ENCODE assay signal across 8 cellular contexts in genomic region chr17:62703269-62703775, GRCh38.
DNase-seq lines count a peak whose midpoint lies in the region; ATAC-seq and TF ChIP-seq lines count a peak whose summit lies in the region.

No MANE protein-coding gene starts in this region.

- peak overlapping the region in 6 of 8 donors; percentile 20 to 52 (median 35) for H3K4me3 Mint-ChIP-seq in CD4-positive, alpha-beta memory T cell
- peak overlapping the region; percentile 58 for H3K4me3 Mint-ChIP-seq in stimulated activated naive CD8-positive, alpha-beta T cell treated with anti-CD3 and anti-CD28 coated beads, Interleukin-15, Interleukin-2, amounts not matched to agents 100 ng/mL and 50 ng/mL, for 24 hours

- no CpG with 5 or more reads among the region's 16 CpGs for WGBS in iPS DF 6.9 (ENCODE audit: insufficient coverage, insufficient read length)

- peaks cover 0 to 1% (median 0%) of the 10 kb centered on the region in 8 donors for H3K9me3 Mint-ChIP-seq in CD4-positive, alpha-beta memory T cell
- no peaks in the 10 kb centered on the region for H3K9me3 Mint-ChIP-seq in stimulated activated naive CD8-positive, alpha-beta T cell treated with anti-CD3 and anti-CD28 coated beads, Interleukin-15, Interleukin-2, amounts not matched to agents 100 ng/mL and 50 ng/mL, for 24 hours

- H3K4me1 ChIP-seq in CD4-positive, alpha-beta memory T cell (ENCODE audit: insufficient read depth, low read length): peaks cover 10% of the 10 kb centered on the region
- peaks cover 8% of the 10 kb centered on the region for H3K4me1 ChIP-seq in iPS DF 6.9 (ENCODE audit: control insufficient read depth, insufficient read depth, low read length)

- peak overlapping the region in 2 of 7 donors; percentile 10 to 57 for H3K27ac Mint-ChIP-seq in CD4-positive, alpha-beta memory T cell
- no peak overlapping the region for H3K27ac Mint-ChIP-seq in stimulated activated naive CD8-positive, alpha-beta T cell treated with anti-CD3 and anti-CD28 coated beads, Interleukin-15, Interleukin-2, amounts not matched to agents 100 ng/mL and 50 ng/mL, for 24 hours

- H3K36me3 ChIP-seq in CD4-positive, alpha-beta memory T cell (ENCODE audit: insufficient read depth, low read length): no peaks in the 10 kb centered on the region
- no peaks in the 10 kb centered on the region for H3K36me3 ChIP-seq in iPS DF 6.9 (ENCODE audit: control insufficient read depth, insufficient read depth, low read length)

- H3K36me3 Mint-ChIP-seq in CD4-positive, alpha-beta memory T cell: no peaks in the 10 kb centered on the region
- no peaks in the 10 kb centered on the region for H3K36me3 Mint-ChIP-seq in stimulated activated naive CD8-positive, alpha-beta T cell treated with anti-CD3 and anti-CD28 coated beads, Interleukin-15, Interleukin-2, amounts not matched to agents 100 ng/mL and 50 ng/mL, for 24 hours (ENCODE audit: low read depth)

- POLR2A ChIA-PET in CD4-positive, alpha-beta memory T cell (lab: Charles Lee; ENCODE audit: partially characterized antibody): interaction anchor here (0.7 to 2.5 kb wide), 3 partner anchors 21 to 703 kb away, joined by 3 to 10 read pairs (median 5); no protein-coding TSS in a partner anchor

- H3K27me3 Mint-ChIP-seq in CD4-positive, alpha-beta memory T cell: peaks cover 3% of the 10 kb centered on the region in 2 donors
- peaks cover 27% of the 10 kb centered on the region for H3K27me3 Mint-ChIP-seq in stimulated activated naive CD8-positive, alpha-beta T cell treated with anti-CD3 and anti-CD28 coated beads, Interleukin-15, Interleukin-2, amounts not matched to agents 100 ng/mL and 50 ng/mL, for 24 hours

- CTCF ChIA-PET in CD4-positive, alpha-beta memory T cell (lab: Charles Lee; ENCODE audit: partially characterized antibody): interaction anchor here (0.9 to 3.0 kb wide), 6 partner anchors 11 to 703 kb away, joined by 3 to 14 read pairs (median 4); no protein-coding TSS in a partner anchor

- ATAC-seq in HG02870 (IDR thresholded peaks at IDR 0.05; ENCODE audit: unreplicated experiment): no peak
- ATAC-seq in HG03439 (IDR thresholded peaks at IDR 0.05; ENCODE audit: unreplicated experiment): no peak
- no peak for ATAC-seq in HG03378 (IDR thresholded peaks at IDR 0.05; ENCODE audit: unreplicated experiment)

- H3K4me3 ChIP-seq in CD4-positive, alpha-beta memory T cell (ENCODE audit: low read length in 2 of 2): no peak overlapping the region
- H3K4me3 ChIP-seq in HFF-Myc (replicated peaks; ENCODE audit: low read depth, low read length) (peak overlapping the region; percentile 50), iPS DF 6.9 (ENCODE audit: low read length) (peak overlapping the region; percentile 56; the same call in 1 of the 2 replicates)

- intact Hi-C loops in CD4-positive, alpha-beta memory T cell (cut with micrococcal nuclease): loop anchor here (5.0 kb wide), 1 partner anchor 909 kb away; no protein-coding TSS in a partner anchor

- H3K4me1 Mint-ChIP-seq in CD4-positive, alpha-beta memory T cell: peaks cover 3 to 19% (median 4%) of the 10 kb centered on the region in 4 donors
- peaks cover 17% of the 10 kb centered on the region for H3K4me1 Mint-ChIP-seq in stimulated activated naive CD8-positive, alpha-beta T cell treated with anti-CD3 and anti-CD28 coated beads, Interleukin-15, Interleukin-2, amounts not matched to agents 100 ng/mL and 50 ng/mL, for 24 hours (ENCODE audit: low read depth)

- H3K27ac ChIP-seq in CD4-positive, alpha-beta memory T cell (ENCODE audit: low read depth, low read length): no peak overlapping the region
- no peak overlapping the region for H3K27ac ChIP-seq in iPS DF 6.9 (ENCODE audit: low read length)

- H3K27me3 ChIP-seq in CD4-positive, alpha-beta memory T cell (ENCODE audit: insufficient read depth, low read length): no peaks in the 10 kb centered on the region
- no peaks in the 10 kb centered on the region for H3K27me3 ChIP-seq in iPS DF 6.9 (ENCODE audit: control insufficient read depth, insufficient read depth, low read length)

- TF ChIP-seq CTCF in HFF-Myc (IDR thresholded peaks at IDR 0.05; ENCODE audit: low read depth, low read length, missing control alignments): no peak

- H3K9me3 ChIP-seq in CD4-positive, alpha-beta memory T cell (ENCODE audit: control insufficient read depth in 1 of 2, low read length in 2 of 2): no peaks in the 10 kb centered on the region
- no peaks in the 10 kb centered on the region for H3K9me3 ChIP-seq in iPS DF 6.9 (ENCODE audit: control insufficient read depth, insufficient read depth, low read length)

- DNase-seq in CD4-positive, alpha-beta memory T cell: no peak
- DNase-seq in HFF-Myc (ENCODE audit: extremely low read depth, low read depth) (no peak), iPS DF 6.9 (ENCODE audit: low read depth, low spot score) (no peak)
- peak; percentile 19 to 30 for DNase-seq in activated CD4-positive, alpha-beta T cell treated with anti-CD3 and anti-CD28 coated beads, Interleukin-2, amount 50 U/mL, for 48 hours

Comparison
In these comparisons a context has a peak if more than half of its experiments do, and no peak if none do; other contexts are left out.
1. DNase-seq: peak in activated CD4-positive, alpha-beta T cell treated with anti-CD3 and anti-CD28 coated beads, Interleukin-2, amount 50 U/mL, for 48 hours (2 of 2); none in CD4-positive, alpha-beta memory T cell (0 of 5), HFF-Myc (single experiment) and iPS DF 6.9 (single experiment).
2. H3K4me3 ChIP-seq: peak in HFF-Myc (single experiment) and iPS DF 6.9 (single experiment); none in CD4-positive, alpha-beta memory T cell (0 of 2).